In the genomic region with DNA sequence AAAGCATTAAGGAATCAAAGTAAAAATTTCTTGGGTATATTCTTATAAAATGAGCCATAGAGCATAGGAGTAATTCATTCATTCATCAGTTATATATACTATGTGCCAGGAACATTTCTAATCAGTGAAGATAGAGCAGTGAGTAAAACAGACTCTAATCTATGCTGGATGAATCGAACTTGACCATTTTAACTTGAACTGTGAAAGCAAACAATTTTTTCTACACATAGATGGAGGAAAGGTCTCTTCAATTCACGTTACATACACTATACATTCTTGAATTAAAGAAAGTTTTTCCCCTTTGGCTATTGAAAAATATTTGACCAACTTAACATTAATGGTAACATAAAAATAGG, we compare ENCODE assay signal across 9 cellular contexts. TPM values are rescaled to one million over a fixed set of nuclear protein-coding genes. Genes with fewer than 3 reads are reported as not detected.
DNase-seq lines count a peak whose midpoint lies in the region; ATAC-seq and TF ChIP-seq lines count a peak whose summit lies in the region.
"Had no signal": no experiment of that assay in that cellular context is flagged by ENCODE, and none has a peak within 500 bp of the region (broad histone marks: within the 10 kb centered on the region; RNA-seq: fewer than 3 reads in every experiment).

No MANE protein-coding gene starts in this region.

- H3K4me2 ChIP-seq in hepatocyte: peak overlapping the region; percentile 92

- no peaks in the 10 kb centered on the region for H3K27me3 ChIP-seq in hepatocyte
- H3K27me3 ChIP-seq in upper lobe of left lung: no peaks in the 10 kb centered on the region

- H3K79me2 ChIP-seq in hepatocyte: peaks cover 60% of the 10 kb centered on the region

- no peaks in the 10 kb centered on the region for H3K9me3 ChIP-seq in hepatocyte (ENCODE audit: low read depth)
- H3K9me3 ChIP-seq in upper lobe of left lung: no peaks in the 10 kb centered on the region

- 61% methylated on average over 2 of the region's 2 CpGs for WGBS in hepatocyte (ENCODE audit: low lambda C conversion rate, missing lambda C conversion rate)
- WGBS in upper lobe of left lung, 2 donors: 48 to 49% methylated on average over 2 of the region's 2 CpGs

- peaks cover 59% of the 10 kb centered on the region for H3K4me1 Mint-ChIP-seq in activated CD4-positive, alpha-beta T cell treated with anti-CD3 and anti-CD28 coated beads, Interleukin-2, amount 10 ng/mL, durations not matched to agents 24 days and 14 days
- H3K4me1 Mint-ChIP-seq in activated CD8-positive, alpha-beta T cell treated with anti-CD3 and anti-CD28 coated beads, Interleukin-2, amount 10 ng/mL, durations not matched to agents 7 days and 5 days (ENCODE audit: low read depth): peaks cover 59% of the 10 kb centered on the region
- H3K4me1 Mint-ChIP-seq in stimulated activated naive B cell treated with anti-CD40 and anti-IgM and Interleukin-4, amounts not matched to agents 10 μg/mL and 1 μg/mL and 100 μg/mL, for 72 hours: peaks cover 33 to 67% of the 10 kb centered on the region in 2 donors

- H3K9me3 Mint-ChIP-seq in activated CD4-positive, alpha-beta T cell treated with anti-CD3 and anti-CD28 coated beads, Interleukin-2, amount 10 ng/mL, durations not matched to agents 24 days and 14 days: no peaks in the 10 kb centered on the region
- H3K9me3 Mint-ChIP-seq in activated CD8-positive, alpha-beta T cell treated with anti-CD3 and anti-CD28 coated beads, Interleukin-2, amount 10 ng/mL, durations not matched to agents 7 days and 5 days (ENCODE audit: insufficient read depth): no peaks in the 10 kb centered on the region
- no peaks in the 10 kb centered on the region for H3K9me3 Mint-ChIP-seq in stimulated activated naive B cell treated with anti-CD40 and anti-IgM and Interleukin-4, amounts not matched to agents 10 μg/mL and 1 μg/mL and 100 μg/mL, for 72 hours

- H3K27ac ChIP-seq in hepatocyte: no peak overlapping the region
- H3K27ac ChIP-seq in upper lobe of left lung: peak overlapping the region in 2 of 4 donors; percentile 94 to 97

- TF ChIP-seq POLR2A in upper lobe of left lung (IDR thresholded peaks at IDR 0.05): no peak

- peak overlapping the region; percentile 86 for H3K4me3 Mint-ChIP-seq in activated CD4-positive, alpha-beta T cell treated with anti-CD3 and anti-CD28 coated beads, Interleukin-2, amount 10 ng/mL, durations not matched to agents 24 days and 14 days
- H3K4me3 Mint-ChIP-seq in activated CD8-positive, alpha-beta T cell treated with anti-CD3 and anti-CD28 coated beads, Interleukin-2, amount 10 ng/mL, durations not matched to agents 7 days and 5 days: peak overlapping the region; percentile 80
- peak overlapping the region; percentile 85 to 86 for H3K4me3 Mint-ChIP-seq in stimulated activated naive B cell treated with anti-CD40 and anti-IgM and Interleukin-4, amounts not matched to agents 10 μg/mL and 1 μg/mL and 100 μg/mL, for 72 hours

- no peak overlapping the region for H3K27ac Mint-ChIP-seq in activated CD4-positive, alpha-beta T cell treated with anti-CD3 and anti-CD28 coated beads, Interleukin-2, amount 10 ng/mL, durations not matched to agents 24 days and 14 days
- peak overlapping the region; percentile 31 for H3K27ac Mint-ChIP-seq in activated CD8-positive, alpha-beta T cell treated with anti-CD3 and anti-CD28 coated beads, Interleukin-2, amount 10 ng/mL, durations not matched to agents 7 days and 5 days
- no peak overlapping the region for H3K27ac Mint-ChIP-seq in stimulated activated naive B cell treated with anti-CD40 and anti-IgM and Interleukin-4, amounts not matched to agents 10 μg/mL and 1 μg/mL and 100 μg/mL, for 72 hours

- ATAC-seq in activated CD8-positive, alpha-beta T cell treated with anti-CD3 and anti-CD28 coated beads, Interleukin-2, amount 10 ng/mL, durations not matched to agents 7 days and 5 days: no peak
- ATAC-seq in stimulated activated naive B cell treated with anti-CD40 and anti-IgM and Interleukin-4, amounts not matched to agents 10 μg/mL and 1 μg/mL and 100 μg/mL, for 72 hours (replicated peaks): no peak
- ATAC-seq in upper lobe of left lung (ENCODE audit: low FRiP score in 2 of 2): no peak

- H3K4me1 ChIP-seq in hepatocyte (ENCODE audit: insufficient read depth) (peaks cover 36% of the 10 kb centered on the region), upper lobe of left lung (peaks cover 46 to 62% (median 51%) of the 10 kb centered on the region in 4 donors)

- H3K9me2 ChIP-seq in hepatocyte (replicated peaks; ENCODE audit: insufficient read depth): no peaks in the 10 kb centered on the region

- DNase-seq in activated CD4-positive, alpha-beta T cell treated with anti-CD3 and anti-CD28 coated beads, Interleukin-2, amount 10 ng/mL, durations not matched to agents 24 days and 14 days: no peak
- DNase-seq in activated CD4-positive, alpha-beta T cell treated with anti-CD3 and anti-CD28 coated beads for 48 hours: no peak
- DNase-seq in activated CD8-positive, alpha-beta T cell treated with anti-CD3 and anti-CD28 coated beads, Interleukin-2, amount 10 ng/mL, durations not matched to agents 7 days and 5 days: no peak
- no peak for DNase-seq in hepatocyte (ENCODE audit: low spot score)
- DNase-seq in stimulated activated naive B cell treated with anti-CD40 and anti-IgM and Interleukin-4, amounts not matched to agents 10 μg/mL and 1 μg/mL and 100 μg/mL, for 72 hours: no peak
- no peak for DNase-seq in upper lobe of left lung
- DNase-seq in Ammon's horn (ENCODE audit: low spot score): no peak
- DNase-seq in NCI-H510A (lab: John Stamatoyannopoulos, UW): no peak
- DNase-seq: activated CD4-positive, CD25-positive, alpha-beta regulatory T cell treated with anti-CD3 and anti-CD28 coated beads, Interleukin-2, amount 50 U/mL, for 72 hours had no signal

- H3K4me3 ChIP-seq in hepatocyte (no peak overlapping the region), upper lobe of left lung (peak overlapping the region in 2 of 4 donors; percentile 94)

- no peak for TF ChIP-seq EP300 in upper lobe of left lung (IDR thresholded peaks at IDR 0.05)

- no peak for TF ChIP-seq CTCF in hepatocyte (IDR thresholded peaks at IDR 0.05; ENCODE audit: poor library complexity)
- TF ChIP-seq CTCF in upper lobe of left lung (IDR thresholded peaks at IDR 0.05): no peak

- no peak overlapping the region for H2AFZ ChIP-seq in hepatocyte

- peaks cover 48% of the 10 kb centered on the region for H4K20me1 ChIP-seq in hepatocyte (ENCODE audit: insufficient read depth, poor library complexity, severe bottlenecking)

- intact Hi-C loops in activated CD4-positive, alpha-beta T cell treated with anti-CD3 and anti-CD28 coated beads, Interleukin-2, amount 10 ng/mL, durations not matched to agents 24 days and 14 days (cut with micrococcal nuclease): loop anchor here (5.0 kb wide), 1 partner anchor 35 kb away; no protein-coding TSS in a partner anchor

- H3K36me3 Mint-ChIP-seq in activated CD4-positive, alpha-beta T cell treated with anti-CD3 and anti-CD28 coated beads, Interleukin-2, amount 10 ng/mL, durations not matched to agents 24 days and 14 days (ENCODE audit: low read depth): peaks cover 2% of the 10 kb centered on the region
- H3K36me3 Mint-ChIP-seq in activated CD8-positive, alpha-beta T cell treated with anti-CD3 and anti-CD28 coated beads, Interleukin-2, amount 10 ng/mL, durations not matched to agents 7 days and 5 days (ENCODE audit: low read depth): peaks cover 11% of the 10 kb centered on the region
- H3K36me3 Mint-ChIP-seq in stimulated activated naive B cell treated with anti-CD40 and anti-IgM and Interleukin-4, amounts not matched to agents 10 μg/mL and 1 μg/mL and 100 μg/mL, for 72 hours: no peaks in the 10 kb centered on the region

- POLR2A ChIA-PET in activated CD8-positive, alpha-beta T cell treated with anti-CD3 and anti-CD28 coated beads, Interleukin-2, amount 10 ng/mL, durations not matched to agents 7 days and 5 days (lab: Charles Lee): interaction anchor here (0.7 to 1.1 kb wide), 2 partner anchors 40 to 146 kb away, joined by 3 read pairs; no protein-coding TSS in a partner anchor

- H3K36me3 ChIP-seq in hepatocyte (replicated peaks; ENCODE audit: insufficient read depth, low read depth): no peaks in the 10 kb centered on the region
- peaks cover 0 to 2% (median 0%) of the 10 kb centered on the region in 4 donors for H3K36me3 ChIP-seq in upper lobe of left lung

- CTCF ChIA-PET in activated CD8-positive, alpha-beta T cell treated with anti-CD3 and anti-CD28 coated beads, Interleukin-2, amount 10 ng/mL, durations not matched to agents 7 days and 5 days (lab: Charles Lee): interaction anchor here (0.6 to 2.0 kb wide), 7 partner anchors 18 to 132 kb away, joined by 3 to 10 read pairs (median 3); no protein-coding TSS in a partner anchor

- no peaks in the 10 kb centered on the region for H3K27me3 Mint-ChIP-seq in activated CD4-positive, alpha-beta T cell treated with anti-CD3 and anti-CD28 coated beads, Interleukin-2, amount 10 ng/mL, durations not matched to agents 24 days and 14 days
- H3K27me3 Mint-ChIP-seq in activated CD8-positive, alpha-beta T cell treated with anti-CD3 and anti-CD28 coated beads, Interleukin-2, amount 10 ng/mL, durations not matched to agents 7 days and 5 days (ENCODE audit: low read depth): no peaks in the 10 kb centered on the region
- H3K27me3 Mint-ChIP-seq in stimulated activated naive B cell treated with anti-CD40 and anti-IgM and Interleukin-4, amounts not matched to agents 10 μg/mL and 1 μg/mL and 100 μg/mL, for 72 hours: no peaks in the 10 kb centered on the region

RNA-seq across cellular contexts. Expression of gene MACO1, which starts 1.6 kb away (rescaled TPM):
- 14.3 and 15.3 TPM in 2 replicates for total RNA-seq in activated CD4-positive, alpha-beta T cell treated with anti-CD3 and anti-CD28 coated beads, Interleukin-2, amount 10 ng/mL, durations not matched to agents 24 days and 14 days
- 10 to 100 TPM; 16.4 to 17.2 TPM for total RNA-seq in activated CD8-positive, alpha-beta T cell treated with anti-CD3 and anti-CD28 coated beads, Interleukin-2, amount 10 ng/mL, durations not matched to agents 7 days and 5 days
- 27.0 and 27.2 TPM in 2 replicates for total RNA-seq in hepatocyte
- 14.1 and 14.3 TPM in 2 replicates for polyA plus RNA-seq in hepatocyte
- 10 to 100 TPM; 12.6 to 27.2 (median 16.9) TPM for total RNA-seq in upper lobe of left lung

RNA-seq across cellular contexts. Expression of gene RHCE, which starts 11.7 kb away (rescaled TPM):
- 0.14 TPM in 1 of 2 replicates, not detected in the other for total RNA-seq in activated CD4-positive, alpha-beta T cell treated with anti-CD3 and anti-CD28 coated beads, Interleukin-2, amount 10 ng/mL, durations not matched to agents 24 days and 14 days
- total RNA-seq in activated CD8-positive, alpha-beta T cell treated with anti-CD3 and anti-CD28 coated beads, Interleukin-2, amount 10 ng/mL, durations not matched to agents 7 days and 5 days: under 1 TPM in 1 of 2 experiments, not detected in 1; 0.13 TPM
- total RNA-seq in hepatocyte: 1.4 and 8.8 TPM in 2 replicates
- 0.27 and 0.80 TPM in 2 replicates for polyA plus RNA-seq in hepatocyte
- total RNA-seq in upper lobe of left lung: 1 to 10 TPM in 3 of 6 donors, under 1 TPM in 2, not detected in 1; 0.34 to 2.4 (median 2.1) TPM
